Comparison of ENCODE assay signal across 16 cellular contexts in the genomic region with DNA sequence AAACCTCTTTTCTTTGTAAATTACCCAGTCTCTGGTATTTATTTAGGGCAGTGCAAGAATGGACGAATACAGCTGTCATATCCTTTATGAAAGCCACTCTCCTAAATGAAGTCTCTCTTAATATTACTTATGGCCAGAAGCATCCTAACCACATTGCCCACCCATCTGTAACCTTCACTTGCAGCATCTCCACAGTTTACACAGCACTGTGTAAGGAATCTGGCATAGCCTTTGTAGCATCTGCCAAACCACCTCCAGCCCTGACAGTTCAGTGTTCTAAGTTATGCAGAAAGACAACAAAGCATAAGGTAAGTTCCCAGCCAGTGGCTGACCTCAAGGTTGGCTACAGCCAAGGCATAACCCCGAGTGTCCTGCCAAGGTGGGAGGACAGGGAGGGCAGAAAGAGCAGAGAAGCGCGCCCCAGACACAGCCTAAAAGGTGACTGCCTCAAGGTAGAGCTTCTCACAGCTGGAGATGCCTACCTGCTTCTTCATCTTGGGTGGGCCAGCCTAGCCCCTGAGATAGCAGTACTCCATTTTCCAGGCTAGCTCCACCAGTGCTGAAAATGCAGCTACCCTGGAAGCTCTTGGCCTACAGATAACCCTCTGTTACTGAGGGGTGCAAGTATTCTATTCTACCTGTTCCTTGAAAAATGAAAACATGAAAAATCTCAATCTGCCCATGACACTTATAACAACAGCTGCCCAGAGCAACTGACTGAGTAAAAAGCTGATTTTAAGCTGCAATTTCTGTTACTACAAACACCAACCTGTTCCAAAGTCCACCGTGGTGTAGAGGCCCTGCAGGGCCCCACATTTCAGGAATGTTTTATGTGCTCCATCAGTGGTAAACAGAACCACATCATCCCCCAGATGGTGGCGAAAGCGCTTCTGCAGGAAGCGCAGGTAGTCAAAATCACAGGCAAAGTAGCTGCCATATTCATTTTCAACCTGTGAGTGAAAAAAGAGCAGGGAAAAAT. TPM values are rescaled to one million over a fixed set of nuclear protein-coding genes. Genes with fewer than 3 reads are reported as not detected.
DNase-seq lines count a peak whose midpoint lies in the region; ATAC-seq and TF ChIP-seq lines count a peak whose summit lies in the region.
"Had no signal": no experiment of that assay in that cellular context is flagged by ENCODE, and none has a peak within 500 bp of the region (broad histone marks: within the 10 kb centered on the region; RNA-seq: fewer than 3 reads in every experiment).

No MANE protein-coding gene starts in this region.

- intact Hi-C loops in activated CD4-positive, alpha-beta T cell treated with anti-CD3 and anti-CD28 coated beads, Interleukin-2, amount 10 ng/mL, durations not matched to agents 24 days and 14 days (cut with micrococcal nuclease), result no loop called here
- intact Hi-C loops in posterior cingulate gyrus (cut with DNase I), result no loop called here

- H3K4me1 Mint-ChIP-seq in activated CD4-positive, alpha-beta T cell treated with anti-CD3 and anti-CD28 coated beads, Interleukin-2, amount 10 ng/mL, durations not matched to agents 24 days and 14 days, result peaks cover 74% of the 10 kb centered on the region
- H3K4me1 Mint-ChIP-seq in T-cell (peaks cover 73 to 91% (median 81%) of the 10 kb centered on the region in 3 donors), nephron (no peaks in the 10 kb centered on the region)

- H3K4me3 Mint-ChIP-seq in activated CD4-positive, alpha-beta T cell treated with anti-CD3 and anti-CD28 coated beads, Interleukin-2, amount 10 ng/mL, durations not matched to agents 24 days and 14 days, result no peak overlapping the region
- H3K4me3 Mint-ChIP-seq in T-cell, result peak overlapping the region in 1 of 3 donors; percentile 4
- no peak overlapping the region for H3K4me3 Mint-ChIP-seq in nephron

- H3K27ac Mint-ChIP-seq in activated CD4-positive, alpha-beta T cell treated with anti-CD3 and anti-CD28 coated beads, Interleukin-2, amount 10 ng/mL, durations not matched to agents 24 days and 14 days, result peak overlapping the region; percentile 5
- peak overlapping the region; percentile 60 to 70 for H3K27ac Mint-ChIP-seq in T-cell
- peak overlapping the region; percentile 79 to 92 (median 80) for H3K27ac Mint-ChIP-seq in nephron

- H3K36me3 Mint-ChIP-seq in activated CD4-positive, alpha-beta T cell treated with anti-CD3 and anti-CD28 coated beads, Interleukin-2, amount 10 ng/mL, durations not matched to agents 24 days and 14 days (ENCODE audit: low read depth), result peaks cover 68% of the 10 kb centered on the region
- H3K36me3 Mint-ChIP-seq in T-cell, result peaks cover 59% of the 10 kb centered on the region
- H3K36me3 Mint-ChIP-seq in nephron (ENCODE audit: low read depth), result peaks cover 49% of the 10 kb centered on the region

- CTCF ChIA-PET in T-cell (lab: Charles Lee), result interaction anchor here (0.5 to 1.1 kb wide), 3 partner anchors 17 to 375 kb away, joined by 3 to 4 read pairs (median 4); no protein-coding TSS in a partner anchor

- no peak for TF ChIP-seq CTCF in nephron (IDR thresholded peaks at IDR 0.05; ENCODE audit: unreplicated experiment in 3 of 3)

- DNase-seq in activated CD4-positive, alpha-beta T cell treated with anti-CD3 and anti-CD28 coated beads, Interleukin-2, amount 10 ng/mL, durations not matched to agents 24 days and 14 days, result no peak
- DNase-seq in activated CD4-positive, alpha-beta T cell treated with anti-CD3 and anti-CD28 coated beads, Interleukin-2, amount 50 U/mL, for 48 hours, result no peak
- no peak for DNase-seq in T-cell
- no peak for DNase-seq in COLO829 (ENCODE audit: low spot score)
- no peak for DNase-seq in posterior cingulate gyrus
- DNase-seq in cortex of kidney (lab: John Stamatoyannopoulos, UW), result no peak
- DNase-seq: esophagus squamous epithelium, mesenchymal stem cell, NCI-H1436 treated with DMSO at 0.1 percent for 48 hours, NCI-H82, pancreas, Right ventricle myocardium superior, thyroid gland had no signal

- peaks cover 5% of the 10 kb centered on the region for H3K9me3 Mint-ChIP-seq in activated CD4-positive, alpha-beta T cell treated with anti-CD3 and anti-CD28 coated beads, Interleukin-2, amount 10 ng/mL, durations not matched to agents 24 days and 14 days
- H3K9me3 Mint-ChIP-seq in T-cell (no peaks in the 10 kb centered on the region), nephron (no peaks in the 10 kb centered on the region)

- POLR2A ChIA-PET in T-cell (lab: Charles Lee), result interaction anchor here in 1 of 2 donors (1.1 kb wide), 1 partner anchor 107 kb away, joined by 3 read pairs; no protein-coding TSS in a partner anchor

- ATAC-seq in HG02610 (IDR thresholded peaks at IDR 0.05; ENCODE audit: unreplicated experiment) (peak; percentile 65), T-cell (replicated peaks in 1 of 4) (no peak)
- ATAC-seq: HCT116, pancreas had no signal

- no peaks in the 10 kb centered on the region for H3K27me3 Mint-ChIP-seq in activated CD4-positive, alpha-beta T cell treated with anti-CD3 and anti-CD28 coated beads, Interleukin-2, amount 10 ng/mL, durations not matched to agents 24 days and 14 days
- no peaks in the 10 kb centered on the region for H3K27me3 Mint-ChIP-seq in T-cell
- H3K27me3 Mint-ChIP-seq in nephron (ENCODE audit: low read depth), result no peaks in the 10 kb centered on the region

RNA-seq across cellular contexts. Expression of a gene that starts 39.3 kb away (rescaled TPM):
- 47.4 and 51.4 TPM in 2 replicates for total RNA-seq in activated CD4-positive, alpha-beta T cell treated with anti-CD3 and anti-CD28 coated beads, Interleukin-2, amount 10 ng/mL, durations not matched to agents 24 days and 14 days
- total RNA-seq in T-cell, result 10 to 100 TPM; 28.2 to 46.2 (median 31.3) TPM

RNA-seq across cellular contexts. Expression of a gene that starts 39.3 kb away (rescaled TPM):
- 14.0 and 15.5 TPM in 2 replicates for total RNA-seq in activated CD4-positive, alpha-beta T cell treated with anti-CD3 and anti-CD28 coated beads, Interleukin-2, amount 10 ng/mL, durations not matched to agents 24 days and 14 days
- 10 to 100 TPM in 2 of 5 donors, 1 to 10 TPM in 3; 8.0 to 11.2 (median 9.8) TPM for total RNA-seq in T-cell

RNA-seq across cellular contexts. Expression of a gene that starts 56.2 kb away (rescaled TPM):
- total RNA-seq in activated CD4-positive, alpha-beta T cell treated with anti-CD3 and anti-CD28 coated beads, Interleukin-2, amount 10 ng/mL, durations not matched to agents 24 days and 14 days, result 33.1 and 34.2 TPM in 2 replicates
- 10 to 100 TPM; 27.8 to 65.7 (median 52.4) TPM for total RNA-seq in T-cell

Comparison
In these comparisons a context has a peak if more than half of its experiments do, and no peak if none do; other contexts are left out.
1. H3K27ac Mint-ChIP-seq: peak in every context shown above with its lines; median percentile 80 in nephron; 65 in T-cell; 5 in activated CD4-positive, alpha-beta T cell treated with anti-CD3 and anti-CD28 coated beads, Interleukin-2, amount 10 ng/mL, durations not matched to agents 24 days and 14 days.